Comparison of ENCODE assay signal across 9 cellular contexts in genomic region chr3:32432711-32433530, GRCh38. TPM values are rescaled to one million over a fixed set of nuclear protein-coding genes. Genes with fewer than 3 reads are reported as not detected.
A peak's percentile ranks its signal among the peaks of the same experiment; 100 is the strongest.
DNase-seq lines count a peak whose midpoint lies in the region; ATAC-seq, FAIRE-seq and TF ChIP-seq lines count a peak whose summit lies in the region.
"Had no signal": no experiment of that assay in that cellular context is flagged by ENCODE, and none has a peak within 500 bp of the region (broad histone marks: within the 10 kb centered on the region; RNA-seq: fewer than 3 reads in every experiment).

No MANE protein-coding gene starts in this region.

- peak overlapping the region; percentile 68 for H3K4me3 Mint-ChIP-seq in activated CD4-positive, alpha-beta T cell treated with anti-CD3 and anti-CD28 coated beads, Interleukin-2, amount 10 ng/mL, durations not matched to agents 7 days and 5 days
- H3K4me3 Mint-ChIP-seq in stimulated activated effector memory CD8-positive, alpha-beta T cell treated with anti-CD3 and anti-CD28 coated beads, Interleukin-12 subunit alpha, Interleukin-12 subunit beta, amount 100 ng/mL, for 72 hours: peak overlapping the region; percentile 58
- no peak overlapping the region for H3K4me3 Mint-ChIP-seq in Caco-2 (ENCODE audit: unreplicated experiment)

- no peaks in the 10 kb centered on the region for H3K9me3 Mint-ChIP-seq in activated CD4-positive, alpha-beta T cell treated with anti-CD3 and anti-CD28 coated beads, Interleukin-2, amount 10 ng/mL, durations not matched to agents 7 days and 5 days
- no peaks in the 10 kb centered on the region for H3K9me3 Mint-ChIP-seq in activated naive CD4-positive, alpha-beta T cell treated with anti-CD3 and anti-CD28 coated beads, Interleukin-2, amount 50 U/mL, for 72 hours
- H3K9me3 Mint-ChIP-seq in stimulated activated effector memory CD8-positive, alpha-beta T cell treated with anti-CD3 and anti-CD28 coated beads, Interleukin-12 subunit alpha, Interleukin-12 subunit beta, amount 100 ng/mL, for 72 hours: no peaks in the 10 kb centered on the region
- no peaks in the 10 kb centered on the region for H3K9me3 Mint-ChIP-seq in Caco-2 (ENCODE audit: unreplicated experiment)

- FAIRE-seq in D721Med (lab: Jason Lieb, UNC): no peak

- no peak for TF ChIP-seq CTCF in D721Med (IDR thresholded peaks at IDR 0.05; ENCODE audit: insufficient read depth, missing control alignments)
- no peak for TF ChIP-seq CTCF in Caco-2 (IDR thresholded peaks at IDR 0.05; ENCODE audit: insufficient read depth in 1 of 2, low read depth in 1 of 2, low read length in 1 of 2, severe bottlenecking in 1 of 2, unreplicated experiment in 1 of 2)

- H3K4me3 ChIP-seq in Caco-2 (ENCODE audit: low read depth, low read length): no peak overlapping the region
- H3K4me3 ChIP-seq: adrenal gland had no signal

- H3K36me3 ChIP-seq in Caco-2 (ENCODE audit: control insufficient read depth, insufficient read depth, low read length): no peaks in the 10 kb centered on the region
- H3K36me3 ChIP-seq: adrenal gland had no signal

- DNase-seq in activated CD4-positive, alpha-beta T cell treated with anti-CD3 and anti-CD28 coated beads, Interleukin-2, amount 10 ng/mL, durations not matched to agents 7 days and 5 days: peak; percentile 61
- DNase-seq in activated CD4-positive, alpha-beta T cell treated with anti-CD3 and anti-CD28 coated beads, Interleukin-2, amount 50 U/mL, for 4 hours: no peak
- DNase-seq in activated naive CD4-positive, alpha-beta T cell treated with anti-CD3 and anti-CD28 coated beads, Interleukin-2, amount 50 U/mL, for 72 hours (ENCODE audit: low spot score in 2 of 2): no peak
- DNase-seq in stimulated activated effector memory CD8-positive, alpha-beta T cell treated with anti-CD3 and anti-CD28 coated beads, Interleukin-12 subunit alpha, Interleukin-12 subunit beta, amount 100 ng/mL, for 72 hours (ENCODE audit: low spot score in 2 of 2): peak in 1 of 2 donors; percentile 76
- no peak for DNase-seq in hippocampal formation (lab: John Stamatoyannopoulos, UW)
- no peak for DNase-seq in D721Med (ENCODE audit: insufficient read length, low spot score)
- DNase-seq in Caco-2: no peak

- peak; percentile 38 for ATAC-seq in HG03103 (IDR thresholded peaks at IDR 0.05; ENCODE audit: low read depth, unreplicated experiment)
- ATAC-seq in activated naive CD4-positive, alpha-beta T cell treated with anti-CD3 and anti-CD28 coated beads, Interleukin-2, amount 50 U/mL, for 72 hours: peak; percentile 61 to 79
- ATAC-seq in stimulated activated effector memory CD8-positive, alpha-beta T cell treated with anti-CD3 and anti-CD28 coated beads, Interleukin-12 subunit alpha, Interleukin-12 subunit beta, amount 100 ng/mL, for 72 hours: peak; percentile 81

- CTCF ChIA-PET in activated CD4-positive, alpha-beta T cell treated with anti-CD3 and anti-CD28 coated beads, Interleukin-2, amount 10 ng/mL, durations not matched to agents 7 days and 5 days (lab: Charles Lee): interaction anchor here (0.7 to 2.1 kb wide), 13 partner anchors 9 to 68 kb away, joined by 3 to 12 read pairs (median 5); no protein-coding TSS in a partner anchor
- CTCF ChIA-PET in Caco-2 (lab: Charles Lee): no interaction called here

- peaks cover 5% of the 10 kb centered on the region for H3K4me1 ChIP-seq in Caco-2

- peak overlapping the region; percentile 98 for H3K27ac Mint-ChIP-seq in activated CD4-positive, alpha-beta T cell treated with anti-CD3 and anti-CD28 coated beads, Interleukin-2, amount 10 ng/mL, durations not matched to agents 7 days and 5 days
- peak overlapping the region; percentile 94 to 97 for H3K27ac Mint-ChIP-seq in activated naive CD4-positive, alpha-beta T cell treated with anti-CD3 and anti-CD28 coated beads, Interleukin-2, amount 50 U/mL, for 72 hours
- H3K27ac Mint-ChIP-seq in stimulated activated effector memory CD8-positive, alpha-beta T cell treated with anti-CD3 and anti-CD28 coated beads, Interleukin-12 subunit alpha, Interleukin-12 subunit beta, amount 100 ng/mL, for 72 hours: peak overlapping the region; percentile 74
- no peak overlapping the region for H3K27ac Mint-ChIP-seq in Caco-2 (ENCODE audit: unreplicated experiment)

- H3K4me1 Mint-ChIP-seq in activated CD4-positive, alpha-beta T cell treated with anti-CD3 and anti-CD28 coated beads, Interleukin-2, amount 10 ng/mL, durations not matched to agents 7 days and 5 days: peaks cover 90% of the 10 kb centered on the region
- peaks cover 71% of the 10 kb centered on the region for H3K4me1 Mint-ChIP-seq in stimulated activated effector memory CD8-positive, alpha-beta T cell treated with anti-CD3 and anti-CD28 coated beads, Interleukin-12 subunit alpha, Interleukin-12 subunit beta, amount 100 ng/mL, for 72 hours
- H3K4me1 Mint-ChIP-seq in Caco-2 (ENCODE audit: low read depth, unreplicated experiment): peaks cover 13% of the 10 kb centered on the region

- POLR2A ChIA-PET in activated CD4-positive, alpha-beta T cell treated with anti-CD3 and anti-CD28 coated beads, Interleukin-2, amount 10 ng/mL, durations not matched to agents 7 days and 5 days (lab: Charles Lee): interaction anchor here (0.6 kb wide), 2 partner anchors 34 to 62 kb away, joined by 3 read pairs; no protein-coding TSS in a partner anchor
- POLR2A ChIA-PET in Caco-2 (lab: Charles Lee): no interaction called here

- intact Hi-C loops in Caco-2 (cut with micrococcal nuclease; ENCODE audit: unreplicated experiment): no loop called here

- no TSS peak for BruUV-seq in Caco-2 (replicated peaks; lab: Mats Ljungman, UMichigan)

- H3K9me3 ChIP-seq in Caco-2: no peaks in the 10 kb centered on the region
- H3K9me3 ChIP-seq: adrenal gland had no signal

- H3K27me3 ChIP-seq in Caco-2 (replicated peaks; ENCODE audit: control insufficient read depth, insufficient read depth, low read length): no peaks in the 10 kb centered on the region
- H3K27me3 ChIP-seq: adrenal gland had no signal

- H3K36me3 Mint-ChIP-seq in activated CD4-positive, alpha-beta T cell treated with anti-CD3 and anti-CD28 coated beads, Interleukin-2, amount 10 ng/mL, durations not matched to agents 7 days and 5 days (ENCODE audit: low read depth): peaks cover 26% of the 10 kb centered on the region
- H3K36me3 Mint-ChIP-seq in activated naive CD4-positive, alpha-beta T cell treated with anti-CD3 and anti-CD28 coated beads, Interleukin-2, amount 50 U/mL, for 72 hours: no peaks in the 10 kb centered on the region
- H3K36me3 Mint-ChIP-seq in stimulated activated effector memory CD8-positive, alpha-beta T cell treated with anti-CD3 and anti-CD28 coated beads, Interleukin-12 subunit alpha, Interleukin-12 subunit beta, amount 100 ng/mL, for 72 hours: no peaks in the 10 kb centered on the region
- H3K36me3 Mint-ChIP-seq in Caco-2 (ENCODE audit: insufficient read depth, unreplicated experiment): peaks cover 6% of the 10 kb centered on the region

- no peaks in the 10 kb centered on the region for H3K27me3 Mint-ChIP-seq in activated CD4-positive, alpha-beta T cell treated with anti-CD3 and anti-CD28 coated beads, Interleukin-2, amount 10 ng/mL, durations not matched to agents 7 days and 5 days
- no peaks in the 10 kb centered on the region for H3K27me3 Mint-ChIP-seq in Caco-2 (ENCODE audit: insufficient read depth, unreplicated experiment)

RNA-seq across cellular contexts. Expression of gene CMTM7, which starts 41.3 kb away (rescaled TPM):
- 10 to 100 TPM; 45.9 to 62.6 TPM for total RNA-seq in activated CD4-positive, alpha-beta T cell treated with anti-CD3 and anti-CD28 coated beads, Interleukin-2, amount 10 ng/mL, durations not matched to agents 7 days and 5 days
- total RNA-seq in activated naive CD4-positive, alpha-beta T cell treated with anti-CD3 and anti-CD28 coated beads, Interleukin-2, amount 50 U/mL, for 72 hours: 10 to 100 TPM; 34.2 to 59.9 TPM
- 27.0 and 37.8 TPM in 2 replicates for total RNA-seq in Caco-2 (2022)
